33 cellular contexts compared by ENCODE assay signal in genomic region chr4:52235775-52236174, GRCh38.
"Had no signal": no experiment of that assay in that cellular context is flagged by ENCODE, and none has a peak within 500 bp of the region (broad histone marks: within the 10 kb centered on the region; RNA-seq: fewer than 3 reads in every experiment).

No MANE protein-coding gene starts in this region.

- H3K4me1 ChIP-seq: Peyer's patch, SJSA1 had no signal

- DNase-seq: activated CD4-positive, alpha-beta T cell treated with anti-CD3 and anti-CD28 coated beads, Interleukin-2, amount 10 ng/mL, durations not matched to agents 24 days and 14 days; activated CD4-positive, alpha-beta T cell treated with anti-CD3 and anti-CD28 coated beads, Interleukin-2, amount 50 U/mL, for 4 hours; activated CD8-positive, alpha-beta T cell treated with anti-CD3 and anti-CD28 coated beads for 36 hours; activated effector memory CD4-positive, alpha-beta T cell treated with anti-CD3 and anti-CD28 coated beads, Interleukin-2, amount 50 U/mL, for 16 hours; activated naive CD4-positive, alpha-beta T cell; activated naive CD4-positive, alpha-beta T cell treated with anti-CD3 and anti-CD28 coated beads, Interleukin-2, amount 50 U/mL, for 16 hours; activated naive CD8-positive, alpha-beta T cell treated with anti-CD3 and anti-CD28 coated beads for 36 hours; activated T-cell treated with anti-CD3 and anti-CD28 coated beads, Interleukin-2, amount 50 U/mL, for 1 hour; activated T-cell treated with anti-CD3 and anti-CD28 coated beads, Interleukin-2, amount 50 U/mL, for 72 hours; amniotic stem cell; aorta; brain microvascular endothelial cell; Kasumi-1; KBM-7; MG63; MV-4-11; NCI-H1092; NCI-H1436 treated with DMSO at 0.1 percent for 48 hours; NCI-H1694 treated with DMSO at 0.1 percent for 48 hours; NCI-H2029; NCI-H2107; NCI-H2171; NCI-H510A; NCI-H526; NCI-H82; NK-92 treated with Interleukin-12 subunit alpha and Interleukin-12 subunit beta, amount 100 ng/mL, for 24 hours; PC-3; Peyer's patch; RPMI8226; SHP77 treated with DMSO at 0.1 percent for 48 hours; SK-N-SH had no signal

- H3K4me3 ChIP-seq: MG63, Peyer's patch, SJSA1 had no signal

- ATAC-seq: activated CD8-positive, alpha-beta T cell treated with anti-CD3 and anti-CD28 coated beads for 36 hours; activated T-cell treated with anti-CD3 and anti-CD28 coated beads, Interleukin-2, amount 50 U/mL, for 72 hours; activated T-helper 17 cell treated with anti-CD3 and anti-CD28 coated beads, Interleukin-2, amount 50 U/mL, for 72 hours; PC-3 had no signal

- H3K27me3 ChIP-seq: brain microvascular endothelial cell, Peyer's patch had no signal

- H3K27ac ChIP-seq: brain microvascular endothelial cell, Peyer's patch, SJSA1 had no signal

- H3K36me3 ChIP-seq: brain microvascular endothelial cell, MG63, Peyer's patch, SJSA1 had no signal

- H3K4me2 ChIP-seq: SK-N-SH had no signal

- H3K9ac ChIP-seq: SK-N-SH had no signal
